Comparison of ENCODE assay signal across 14 cellular contexts in genomic region chr6:153976921-153977693, GRCh38.
DNase-seq lines count a peak whose midpoint lies in the region; ATAC-seq, FAIRE-seq and TF ChIP-seq lines count a peak whose summit lies in the region.
"Had no signal": no experiment of that assay in that cellular context is flagged by ENCODE, and none has a peak within 500 bp of the region (broad histone marks: within the 10 kb centered on the region; RNA-seq: fewer than 3 reads in every experiment).

No MANE protein-coding gene starts in this region.

- H3K27me3 ChIP-seq in bronchial epithelial cell (ENCODE audit: control insufficient read depth, insufficient read depth, low read length), result no peaks in the 10 kb centered on the region

- TF ChIP-seq CTCF in bronchial epithelial cell (IDR thresholded peaks at IDR 0.05; ENCODE audit: insufficient read depth, low read length, severe bottlenecking), result no peak

- FAIRE-seq in bronchial epithelial cell (lab: Jason Lieb, UNC), result peak; percentile 81
- FAIRE-seq: small intestine had no signal

- H3K36me3 ChIP-seq in bronchial epithelial cell (ENCODE audit: control insufficient read depth, insufficient read depth, low read length), result no peaks in the 10 kb centered on the region

- no peak overlapping the region for H3K4me3 ChIP-seq in bronchial epithelial cell (ENCODE audit: low read depth, low read length)

- peak; percentile 26 for DNase-seq in bronchial epithelial cell (ENCODE audit: low read depth)
- DNase-seq in smooth muscle cell of the brain vasculature (ENCODE audit: low read depth, low spot score), result peak; percentile 4
- no peak for DNase-seq in stimulated activated naive CD4-positive, alpha-beta T cell treated with Interleukin-2 at 50 U/mL for 16 hours (lab: John Stamatoyannopoulos, UW)
- no peak for DNase-seq in superior temporal gyrus (ENCODE audit: extremely low spot score)
- DNase-seq: activated gamma-delta T cell; effector CD4-positive, alpha-beta T cell; naive B cell; NCI-H2081; SHP77 treated with DMSO at 0.1 percent for 48 hours; small intestine; stimulated activated CD8-positive, alpha-beta memory T cell treated with anti-CD3 and anti-CD28 coated beads, Interleukin-4, amount 100 ng/mL, for 48 hours had no signal

- ATAC-seq in GM18873 (IDR thresholded peaks at IDR 0.05; ENCODE audit: low FRiP score, unreplicated experiment) (peak; percentile 46), HG03175 (IDR thresholded peaks at IDR 0.05; ENCODE audit: unreplicated experiment) (peak; percentile 33), HG03469 (IDR thresholded peaks at IDR 0.05; ENCODE audit: unreplicated experiment) (no peak)

Comparison
In these comparisons a context has a peak if more than half of its experiments do, and no peak if none do; other contexts are left out.
1. DNase-seq: peak in bronchial epithelial cell (single experiment) and smooth muscle cell of the brain vasculature (single experiment); none in stimulated activated naive CD4-positive, alpha-beta T cell treated with Interleukin-2 at 50 U/mL for 16 hours (single experiment) and superior temporal gyrus (single experiment).